In genomic region chr9:92097997-92098482, GRCh38 we compare ENCODE assay signal across 8 cellular contexts. TPM values are rescaled to one million over a fixed set of nuclear protein-coding genes. Genes with fewer than 3 reads are reported as not detected.
DNase-seq lines count a peak whose midpoint lies in the region; ATAC-seq and TF ChIP-seq lines count a peak whose summit lies in the region.

No MANE protein-coding gene starts in this region.

- H3K4me1 Mint-ChIP-seq in IgD-negative memory B cell = peaks cover 7 to 22% (median 9%) of the 10 kb centered on the region in 3 donors
- H3K4me1 Mint-ChIP-seq in activated naive CD8-positive, alpha-beta T cell (ENCODE audit: low read depth) = peaks cover 59% of the 10 kb centered on the region

- peak overlapping the region in 1 of 3 donors; percentile 48 for H3K27ac Mint-ChIP-seq in IgD-negative memory B cell
- peak overlapping the region; percentile 22 for H3K27ac Mint-ChIP-seq in activated naive CD8-positive, alpha-beta T cell

- peaks cover 5% of the 10 kb centered on the region for H3K36me3 Mint-ChIP-seq in IgD-negative memory B cell
- H3K36me3 Mint-ChIP-seq in activated naive CD8-positive, alpha-beta T cell = peaks cover 21% of the 10 kb centered on the region

- H3K9me3 Mint-ChIP-seq in IgD-negative memory B cell = peaks cover 0 to 5% (median 0%) of the 10 kb centered on the region in 3 donors
- peaks cover 5% of the 10 kb centered on the region for H3K9me3 Mint-ChIP-seq in activated naive CD8-positive, alpha-beta T cell (ENCODE audit: low read depth)

- no peak for TF ChIP-seq CTCF in BE2C (IDR thresholded peaks at IDR 0.05; ENCODE audit: low read depth, low read length)

- ATAC-seq in Right ventricle myocardium superior (ENCODE audit: poor library complexity) = peak; percentile 81

- H3K4me3 ChIP-seq in BE2C (ENCODE audit: low read depth, low read length) = no peak overlapping the region

- peak; percentile 80 for DNase-seq in Right ventricle myocardium superior
- DNase-seq in renal cortical epithelial cell (ENCODE audit: low read depth) = peak; percentile 89
- no peak for DNase-seq in amniotic stem cell (lab: John Stamatoyannopoulos, UW)
- DNase-seq in GM03348 (ENCODE audit: low spot score) = no peak
- DNase-seq in NCI-H146 (lab: John Stamatoyannopoulos, UW) = no peak
- DNase-seq in BE2C = no peak

- H3K4me3 Mint-ChIP-seq in IgD-negative memory B cell = peak overlapping the region; percentile 31 to 90 (median 68)
- peak overlapping the region; percentile 46 for H3K4me3 Mint-ChIP-seq in activated naive CD8-positive, alpha-beta T cell

- intact Hi-C loops in Right ventricle myocardium superior (cut with DNase I) = no loop called here

- H3K4me1 ChIP-seq in BE2C = no peaks in the 10 kb centered on the region

- H3K27me3 ChIP-seq in BE2C = no peaks in the 10 kb centered on the region

- no peaks in the 10 kb centered on the region; the same call in 1 of the 2 replicates for H3K36me3 ChIP-seq in BE2C

- H3K9me3 ChIP-seq in BE2C = no peaks in the 10 kb centered on the region

- no peaks in the 10 kb centered on the region for H3K27me3 Mint-ChIP-seq in IgD-negative memory B cell
- no peaks in the 10 kb centered on the region for H3K27me3 Mint-ChIP-seq in activated naive CD8-positive, alpha-beta T cell

RNA-seq across cellular contexts. Expression of gene SPTLC1, which starts 17.2 kb away (rescaled TPM):
- polyA plus RNA-seq in IgD-negative memory B cell = 26.7 TPM
- 19.9 TPM for total RNA-seq in Right ventricle myocardium superior
- 144 and 180 TPM in 2 replicates for total RNA-seq in renal cortical epithelial cell
- polyA plus RNA-seq in BE2C (2012; ENCODE audit: insufficient read depth, insufficient read length, low read depth) = 67.6 TPM

Comparison
In these comparisons a context has a peak if more than half of its experiments do, and no peak if none do; other contexts are left out.
1. DNase-seq: peak in Right ventricle myocardium superior (single experiment) and renal cortical epithelial cell (single experiment); none in amniotic stem cell (single experiment), GM03348 (single experiment), NCI-H146 (single experiment) and BE2C (single experiment).